Comparison of ENCODE assay signal across 8 cellular contexts in genomic region chr6:25961619-25962367, GRCh38. TPM values are rescaled to one million over a fixed set of nuclear protein-coding genes. Genes with fewer than 3 reads are reported as not detected.
DNase-seq lines count a peak whose midpoint lies in the region; FAIRE-seq and TF ChIP-seq lines count a peak whose summit lies in the region.

No MANE protein-coding gene starts in this region.

- POLR2A ChIA-PET in activated CD4-positive, alpha-beta memory T cell treated with anti-CD3 and anti-CD28 coated beads, Interleukin-2, amount 10 ng/mL, durations not matched to agents 7 days and 5 days (lab: Charles Lee): interaction anchor here (0.8 to 7.4 kb wide), 21 partner anchors 8 to 824 kb away, joined by 3 to 78 read pairs (median 5); a partner anchor contains a TSS

- 82% methylated on average over 5 of the region's 5 CpGs for WGBS in hepatocyte (ENCODE audit: low lambda C conversion rate, missing lambda C conversion rate)
- WGBS in thyroid gland, 2 donors: 67 to 69% methylated on average over 5 of the region's 5 CpGs

- CTCF ChIA-PET in activated CD4-positive, alpha-beta memory T cell treated with anti-CD3 and anti-CD28 coated beads, Interleukin-2, amount 10 ng/mL, durations not matched to agents 7 days and 5 days (lab: Charles Lee): interaction anchor here (0.5 to 2.6 kb wide), 11 partner anchors 15 to 683 kb away, joined by 3 to 17 read pairs (median 3); a partner anchor contains a TSS

- no peaks in the 10 kb centered on the region for H3K27me3 Mint-ChIP-seq in T-helper 2 cell treated with Interferon-gamma antibody and Interleukin-4, amounts not matched to agents 5 μg/mL and 100 μg/mL, for 36 hours (ENCODE audit: low read depth)
- H3K27me3 Mint-ChIP-seq in activated CD4-positive, alpha-beta memory T cell treated with anti-CD3 and anti-CD28 coated beads, Interleukin-2, amount 10 ng/mL, durations not matched to agents 7 days and 5 days: no peaks in the 10 kb centered on the region

- peaks cover 17% of the 10 kb centered on the region for H3K9me3 Mint-ChIP-seq in T-helper 2 cell treated with Interferon-gamma antibody and Interleukin-4, amounts not matched to agents 5 μg/mL and 100 μg/mL, for 36 hours
- peaks cover 22% of the 10 kb centered on the region for H3K9me3 Mint-ChIP-seq in activated CD4-positive, alpha-beta memory T cell treated with anti-CD3 and anti-CD28 coated beads, Interleukin-2, amount 10 ng/mL, durations not matched to agents 7 days and 5 days

- peaks cover 39% of the 10 kb centered on the region for H3K36me3 Mint-ChIP-seq in T-helper 2 cell treated with Interferon-gamma antibody and Interleukin-4, amounts not matched to agents 5 μg/mL and 100 μg/mL, for 36 hours (ENCODE audit: low read depth)
- peaks cover 57% of the 10 kb centered on the region for H3K36me3 Mint-ChIP-seq in activated CD4-positive, alpha-beta memory T cell treated with anti-CD3 and anti-CD28 coated beads, Interleukin-2, amount 10 ng/mL, durations not matched to agents 7 days and 5 days (ENCODE audit: low read depth)

- FAIRE-seq in frontal cortex (lab: Jason Lieb, UNC): no peak

- TF ChIP-seq POLR2A in thyroid gland (IDR thresholded peaks at IDR 0.05): no peak

- H3K4me2 ChIP-seq in hepatocyte: peak overlapping the region; percentile 87

- peaks cover 54% of the 10 kb centered on the region for H3K4me1 Mint-ChIP-seq in T-helper 2 cell treated with Interferon-gamma antibody and Interleukin-4, amounts not matched to agents 5 μg/mL and 100 μg/mL, for 36 hours (ENCODE audit: low read depth)
- H3K4me1 Mint-ChIP-seq in activated CD4-positive, alpha-beta memory T cell treated with anti-CD3 and anti-CD28 coated beads, Interleukin-2, amount 10 ng/mL, durations not matched to agents 7 days and 5 days: peaks cover 75% of the 10 kb centered on the region

- H3K27ac ChIP-seq in hepatocyte (peak overlapping the region; percentile 94), thyroid gland (peak overlapping the region; percentile 66 to 86 (median 81))

- H3K9me3 ChIP-seq in hepatocyte (ENCODE audit: low read depth) (no peaks in the 10 kb centered on the region), thyroid gland (no peaks in the 10 kb centered on the region)

- H4K20me1 ChIP-seq in hepatocyte (ENCODE audit: insufficient read depth, poor library complexity, severe bottlenecking): no peaks in the 10 kb centered on the region

- TF ChIP-seq CTCF in hepatocyte (IDR thresholded peaks at IDR 0.05; ENCODE audit: poor library complexity): no peak
- no peak for TF ChIP-seq CTCF in thyroid gland (IDR thresholded peaks at IDR 0.05)

- H3K4me1 ChIP-seq in hepatocyte (ENCODE audit: insufficient read depth): peaks cover 29% of the 10 kb centered on the region
- H3K4me1 ChIP-seq in thyroid gland: peaks cover 14 to 35% of the 10 kb centered on the region in 2 donors

- H3K9me2 ChIP-seq in hepatocyte (replicated peaks; ENCODE audit: insufficient read depth): no peaks in the 10 kb centered on the region

- H3K36me3 ChIP-seq in hepatocyte (replicated peaks; ENCODE audit: insufficient read depth, low read depth): no peaks in the 10 kb centered on the region
- H3K36me3 ChIP-seq in thyroid gland: peaks cover 4 to 6% of the 10 kb centered on the region in 2 donors

- H3K27me3 ChIP-seq in hepatocyte: no peaks in the 10 kb centered on the region
- no peaks in the 10 kb centered on the region for H3K27me3 ChIP-seq in thyroid gland

- H2AFZ ChIP-seq in hepatocyte: peak overlapping the region; percentile 30

- H3K4me3 ChIP-seq in hepatocyte (no peak overlapping the region), thyroid gland (replicated peaks in 1 of 3) (no peak overlapping the region)

- DNase-seq in T-helper 2 cell treated with Interferon-gamma antibody and Interleukin-4, amounts not matched to agents 5 μg/mL and 100 μg/mL, for 36 hours (ENCODE audit: low spot score): no peak
- DNase-seq in T-helper 2 cell: no peak
- DNase-seq in activated CD4-positive, alpha-beta memory T cell treated with anti-CD3 and anti-CD28 coated beads, Interleukin-2, amount 10 ng/mL, durations not matched to agents 7 days and 5 days: no peak
- DNase-seq in hepatocyte (ENCODE audit: low spot score): no peak
- DNase-seq in thyroid gland: no peak
- DNase-seq in putamen (ENCODE audit: low spot score): no peak
- DNase-seq in frontal cortex (ENCODE audit: low spot score in 2 of 2): no peak
- no peak for DNase-seq in COLO668 (lab: John Stamatoyannopoulos, UW; ENCODE audit: unreplicated experiment)

- H3K27ac Mint-ChIP-seq in T-helper 2 cell treated with Interferon-gamma antibody and Interleukin-4, amounts not matched to agents 5 μg/mL and 100 μg/mL, for 36 hours: peak overlapping the region; percentile 94
- peak overlapping the region; percentile 96 for H3K27ac Mint-ChIP-seq in activated CD4-positive, alpha-beta memory T cell treated with anti-CD3 and anti-CD28 coated beads, Interleukin-2, amount 10 ng/mL, durations not matched to agents 7 days and 5 days

- peak overlapping the region; percentile 90 for H3K4me3 Mint-ChIP-seq in T-helper 2 cell treated with Interferon-gamma antibody and Interleukin-4, amounts not matched to agents 5 μg/mL and 100 μg/mL, for 36 hours
- peak overlapping the region; percentile 96 for H3K4me3 Mint-ChIP-seq in activated CD4-positive, alpha-beta memory T cell treated with anti-CD3 and anti-CD28 coated beads, Interleukin-2, amount 10 ng/mL, durations not matched to agents 7 days and 5 days

- H3K79me2 ChIP-seq in hepatocyte: peaks cover 27% of the 10 kb centered on the region

- intact Hi-C loops in thyroid gland (cut with DNase I): no loop called here

RNA-seq across cellular contexts. Expression of gene TRIM38, which starts 0.8 kb away (rescaled TPM):
- total RNA-seq in activated CD4-positive, alpha-beta memory T cell treated with anti-CD3 and anti-CD28 coated beads, Interleukin-2, amount 10 ng/mL, durations not matched to agents 7 days and 5 days: 10 to 100 TPM; 32.6 to 33.5 TPM
- total RNA-seq in hepatocyte (7.9 and 8.6 TPM in 2 replicates), thyroid gland (10 to 100 TPM; 11.5 to 14.0 (median 12.4) TPM), frontal cortex (0.41 TPM)
- 3.2 and 5.2 TPM in 2 replicates for polyA plus RNA-seq in hepatocyte

RNA-seq across cellular contexts. Expression of gene SLC17A2, which starts 31.3 kb away (rescaled TPM):
- total RNA-seq in activated CD4-positive, alpha-beta memory T cell treated with anti-CD3 and anti-CD28 coated beads, Interleukin-2, amount 10 ng/mL, durations not matched to agents 7 days and 5 days: not detected
- total RNA-seq in hepatocyte (6.4 and 7.7 TPM in 2 replicates), thyroid gland (not detected), frontal cortex (not detected)
- polyA plus RNA-seq in hepatocyte: 2.2 and 2.8 TPM in 2 replicates
